In genomic region chr7:105581066-105581811, GRCh38 we compare ENCODE assay signal across 8 cellular contexts. TPM values are rescaled to one million over a fixed set of nuclear protein-coding genes. Genes with fewer than 3 reads are reported as not detected.
DNase-seq lines count a peak whose midpoint lies in the region; ATAC-seq, FAIRE-seq and TF ChIP-seq lines count a peak whose summit lies in the region.

A gene with protein sequence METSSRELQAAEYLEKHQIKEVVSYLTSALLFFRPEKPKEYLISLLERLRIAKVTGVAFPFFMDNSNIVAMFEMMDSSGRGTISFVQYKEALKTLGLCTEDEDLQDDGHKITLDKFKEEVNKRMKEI (minus strand): TSS chr7:105581493. CDS start chr7:105581463, 30 bp downstream.

- no peak for FAIRE-seq in bronchial epithelial cell (lab: Jason Lieb, UNC)

- H3K4me3 ChIP-seq in bronchial epithelial cell (ENCODE audit: low read depth, low read length): peak within 1 kb of the TSS; percentile 37
- H3K4me3 ChIP-seq in skin epidermis: peak within 1 kb of the TSS in 5 of 7 experiments; percentile 0 to 23 (median 10)

- no peak within 1 kb of the TSS for H3K27ac ChIP-seq in CD4-positive, alpha-beta T cell (ENCODE audit: low read depth, low read length)
- no peak within 1 kb of the TSS for H3K27ac ChIP-seq in skin epidermis

- peaks cover 20% of the 10 kb centered on the region for H3K27me3 Mint-ChIP-seq in CD4-positive, alpha-beta T cell
- peaks cover 0 to 16% of the 10 kb centered on the region in 2 donors for H3K27me3 Mint-ChIP-seq in T-cell

- H3K4me3 Mint-ChIP-seq in CD4-positive, alpha-beta T cell: peak within 1 kb of the TSS; percentile 66
- peak within 1 kb of the TSS; percentile 69 to 70 (median 70) for H3K4me3 Mint-ChIP-seq in T-cell

- H3K4me1 Mint-ChIP-seq in CD4-positive, alpha-beta T cell (ENCODE audit: low read depth): no peaks in the 10 kb centered on the region
- H3K4me1 Mint-ChIP-seq in T-cell: peaks cover 0 to 6% (median 5%) of the 10 kb centered on the region in 3 donors

- no peak for TF ChIP-seq CTCF in CD4-positive, alpha-beta T cell (IDR thresholded peaks at IDR 0.05)
- no peak for TF ChIP-seq CTCF in bronchial epithelial cell (IDR thresholded peaks at IDR 0.05; ENCODE audit: insufficient read depth, low read length, severe bottlenecking)

- H3K27ac Mint-ChIP-seq in CD4-positive, alpha-beta T cell: no peak within 1 kb of the TSS
- H3K27ac Mint-ChIP-seq in T-cell: no peak within 1 kb of the TSS

- CTCF ChIA-PET in CD4-positive, alpha-beta T cell (lab: Charles Lee): no interaction called here
- CTCF ChIA-PET in T-cell (lab: Charles Lee): interaction anchor here in 1 of 2 donors (0.6 kb wide), 1 partner anchor 482 kb away, joined by 3 read pairs; no protein-coding TSS in a partner anchor

- no peaks in the 10 kb centered on the region for H3K36me3 ChIP-seq in bronchial epithelial cell (ENCODE audit: control insufficient read depth, insufficient read depth, low read length)

- H3K36me3 Mint-ChIP-seq in CD4-positive, alpha-beta T cell (ENCODE audit: low read depth): no peaks in the 10 kb centered on the region
- H3K36me3 Mint-ChIP-seq in T-cell: peaks cover 3% of the 10 kb centered on the region

- H3K27me3 ChIP-seq in CD4-positive, alpha-beta T cell (ENCODE audit: control insufficient read depth, insufficient read depth, low read length): peaks cover 9% of the 10 kb centered on the region
- no peaks in the 10 kb centered on the region for H3K27me3 ChIP-seq in bronchial epithelial cell (ENCODE audit: control insufficient read depth, insufficient read depth, low read length)

- H3K9me3 Mint-ChIP-seq in CD4-positive, alpha-beta T cell: no peaks in the 10 kb centered on the region
- peaks cover 4 to 8% (median 6%) of the 10 kb centered on the region in 3 donors for H3K9me3 Mint-ChIP-seq in T-cell

- DNase-seq in CD4-positive, alpha-beta T cell: peak in 9 of 10 experiments; percentile 3 to 40 (median 19)
- DNase-seq in T-cell: peak in 29 of 34 experiments; percentile 3 to 52 (median 20)
- peak; percentile 59 for DNase-seq in bronchial epithelial cell (ENCODE audit: low read depth)
- DNase-seq in iPS-NIHi11 (ENCODE audit: low spot score): peak; percentile 93
- no peak for DNase-seq in GF-D8 (lab: John Stamatoyannopoulos, UW)

- intact Hi-C loops in CD4-positive, alpha-beta T cell (cut with DNase I, micrococcal nuclease): no loop called here

- H3K9me3 ChIP-seq in CD4-positive, alpha-beta T cell (ENCODE audit: control insufficient read depth, low read length): peaks cover 4% of the 10 kb centered on the region

- POLR2A ChIA-PET in CD4-positive, alpha-beta T cell (lab: Charles Lee): no interaction called here
- POLR2A ChIA-PET in T-cell (lab: Charles Lee): interaction anchor here in 1 of 2 donors (0.5 kb wide), 1 partner anchor 16 kb away, joined by 3 read pairs; no protein-coding TSS in a partner anchor

- ATAC-seq in CD4-positive, alpha-beta T cell (ENCODE audit: poor library complexity): peak; percentile 54
- ATAC-seq in GM19438 (IDR thresholded peaks at IDR 0.05; ENCODE audit: low read depth, unreplicated experiment) (peak; percentile 88), HG03521 (IDR thresholded peaks at IDR 0.05; ENCODE audit: unreplicated experiment) (peak; percentile 58), T-cell (replicated peaks in 1 of 4) (peak; percentile 27 to 58 (median 54))

RNA-seq across cellular contexts. Expression of the gene that starts here (rescaled TPM):
- total RNA-seq in CD4-positive, alpha-beta T cell: 1 to 10 TPM in 1 of 2 experiments, under 1 TPM in 1; 0.78 to 1.1 TPM
- 1 to 10 TPM in 2 of 5 donors, under 1 TPM in 3; 0.58 to 2.3 (median 0.72) TPM for total RNA-seq in T-cell
- total RNA-seq in bronchial epithelial cell: 0.51 and 0.53 TPM in 2 replicates

Comparison
In these comparisons a context has a peak if more than half of its experiments do, and no peak if none do; other contexts are left out.
1. Peak in DNase-seq and H3K4me3 ChIP-seq in bronchial epithelial cell; RNA of the gene not detected or under 1 TPM.